In the genomic region with DNA sequence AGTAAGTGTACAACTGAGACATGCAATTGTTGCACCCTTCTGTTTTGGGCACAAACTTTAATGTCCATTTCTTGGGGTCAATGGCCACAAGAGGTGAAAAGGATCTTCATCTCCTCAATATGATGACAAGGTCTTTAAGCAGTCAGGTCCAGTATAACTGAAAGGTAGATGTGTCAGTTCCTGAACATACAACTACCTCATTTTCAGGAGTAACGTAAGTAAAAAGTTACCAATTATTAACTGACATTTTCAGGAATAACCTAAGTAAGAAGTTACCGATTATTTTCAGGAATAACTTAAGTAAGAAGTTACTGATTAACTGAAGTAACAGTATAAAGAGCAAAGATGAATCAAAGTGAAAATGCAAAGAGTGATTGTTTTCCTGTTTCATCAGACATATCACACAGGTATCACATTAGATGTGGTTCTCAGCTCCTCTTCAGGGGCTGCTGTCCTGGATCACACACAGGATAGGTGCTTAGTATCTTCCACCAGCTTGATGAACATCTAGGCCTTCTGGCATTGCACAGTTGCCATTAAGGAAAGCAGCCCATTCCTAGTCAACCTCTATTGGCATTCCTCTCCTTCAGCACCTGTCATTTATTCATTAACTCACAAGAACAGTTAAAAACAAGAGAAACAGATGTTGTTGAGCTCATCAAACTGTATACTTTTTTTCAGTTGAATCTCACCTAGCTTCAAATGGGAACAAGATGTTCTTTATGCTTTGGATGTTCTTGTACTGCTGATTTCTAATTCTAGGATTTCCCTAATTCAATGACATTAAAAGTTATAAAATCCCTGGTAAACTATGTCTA, we compare ENCODE assay signal across 17 cellular contexts.
A peak's percentile ranks its signal among the peaks of the same experiment; 100 is the strongest.
DNase-seq lines count a peak whose midpoint lies in the region; ATAC-seq lines count a peak whose summit lies in the region.
"Had no signal": no experiment of that assay in that cellular context is flagged by ENCODE, and none has a peak within 500 bp of the region (broad histone marks: within the 10 kb centered on the region; RNA-seq: fewer than 3 reads in every experiment).

No MANE protein-coding gene starts in this region.

- ATAC-seq in GM18511 (IDR thresholded peaks at IDR 0.05; ENCODE audit: unreplicated experiment) (peak; percentile 95), GM21367 (IDR thresholded peaks at IDR 0.05; ENCODE audit: unreplicated experiment) (peak; percentile 75), HG02885 (IDR thresholded peaks at IDR 0.05; ENCODE audit: poor library complexity, unreplicated experiment) (peak; percentile 40), HG03469 (IDR thresholded peaks at IDR 0.05; ENCODE audit: unreplicated experiment) (peak; percentile 44)
- ATAC-seq: activated T-cell treated with anti-CD3 and anti-CD28 coated beads, Interleukin-2, amount 50 U/mL, for 72 hours; CD8-positive, alpha-beta T cell; heart right ventricle had no signal

- H3K36me3 Mint-ChIP-seq in activated naive CD4-positive, alpha-beta T cell treated with anti-CD3 and anti-CD28 coated beads for 36 hours (ENCODE audit: low read depth), result no peaks in the 10 kb centered on the region
- H3K36me3 Mint-ChIP-seq: CD8-positive, alpha-beta T cell had no signal

- intact Hi-C loops in activated naive CD4-positive, alpha-beta T cell treated with anti-CD3 and anti-CD28 coated beads for 36 hours (cut with micrococcal nuclease), result no loop called here
- intact Hi-C loops in posterior cingulate gyrus (cut with DNase I), result no loop called here

- CTCF ChIA-PET in activated naive CD4-positive, alpha-beta T cell treated with anti-CD3 and anti-CD28 coated beads for 36 hours (lab: Charles Lee), result no interaction called here

- no peak overlapping the region for H3K27ac Mint-ChIP-seq in activated naive CD4-positive, alpha-beta T cell treated with anti-CD3 and anti-CD28 coated beads for 36 hours
- H3K27ac Mint-ChIP-seq: activated T-cell treated with anti-CD3 and anti-CD28 coated beads, Interleukin-2, amount 50 U/mL, for 72 hours; CD8-positive, alpha-beta T cell; H9 had no signal

- DNase-seq in islet precursor cell, result no peak
- no peak for DNase-seq in activated naive CD4-positive, alpha-beta T cell treated with anti-CD3 and anti-CD28 coated beads for 36 hours
- no peak for DNase-seq in posterior cingulate gyrus
- no peak for DNase-seq in NCI-H2196 treated with DMSO at 0.1 percent for 48 hours (lab: John Stamatoyannopoulos, UW; ENCODE audit: unreplicated experiment)
- DNase-seq: ACHN; activated T-cell treated with anti-CD3 and anti-CD28 coated beads, Interleukin-2, amount 50 U/mL, for 72 hours; amniotic stem cell; CD8-positive, alpha-beta T cell; H9; heart right ventricle; NCI-H2029; ovary; spleen had no signal

- no peak overlapping the region for H3K4me3 Mint-ChIP-seq in activated naive CD4-positive, alpha-beta T cell treated with anti-CD3 and anti-CD28 coated beads for 36 hours
- H3K4me3 Mint-ChIP-seq: activated T-cell treated with anti-CD3 and anti-CD28 coated beads, Interleukin-2, amount 50 U/mL, for 72 hours; CD8-positive, alpha-beta T cell; H9 had no signal

- H3K27me3 Mint-ChIP-seq in activated naive CD4-positive, alpha-beta T cell treated with anti-CD3 and anti-CD28 coated beads for 36 hours (ENCODE audit: low read depth), result no peaks in the 10 kb centered on the region

- no peaks in the 10 kb centered on the region for H3K4me1 Mint-ChIP-seq in activated naive CD4-positive, alpha-beta T cell treated with anti-CD3 and anti-CD28 coated beads for 36 hours (ENCODE audit: low read depth)

- H3K9me3 Mint-ChIP-seq in activated naive CD4-positive, alpha-beta T cell treated with anti-CD3 and anti-CD28 coated beads for 36 hours, result peaks cover 6% of the 10 kb centered on the region

Comparison
In these comparisons a context has a peak if more than half of its experiments do, and no peak if none do; other contexts are left out.
1. ATAC-seq: peak in every context shown above with its lines; median percentile 95 in GM18511; 75 in GM21367; 44 in HG03469; 40 in HG02885.